In the genomic region with DNA sequence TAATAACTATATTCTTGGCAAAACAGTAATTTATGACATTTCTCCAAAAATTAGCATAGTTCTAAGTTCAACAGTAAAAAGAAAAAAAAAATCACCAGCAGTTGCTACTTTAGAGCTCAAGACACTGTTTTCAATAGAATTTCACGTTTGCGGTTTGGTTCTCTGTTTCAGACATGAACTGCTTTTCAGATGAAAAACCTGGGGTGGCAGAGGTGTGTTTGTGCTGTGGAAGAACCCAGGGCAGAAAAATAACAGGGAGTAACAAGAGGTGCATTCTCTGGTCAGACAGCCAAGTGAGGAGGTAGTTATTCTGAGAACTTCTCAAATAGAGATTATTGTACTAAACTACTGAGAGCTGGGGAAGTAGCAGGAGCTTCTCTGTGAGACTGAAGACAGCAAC, we compare ENCODE assay signal across 31 cellular contexts. TPM values are rescaled to one million over a fixed set of nuclear protein-coding genes. Genes with fewer than 3 reads are reported as not detected.
"Had no signal": no experiment of that assay in that cellular context is flagged by ENCODE, and none has a peak within 500 bp of the region (broad histone marks: within the 10 kb centered on the region; RNA-seq: fewer than 3 reads in every experiment).

No MANE protein-coding gene starts in this region.

- H3K9me3 ChIP-seq: ascending aorta, SJCRH30 had no signal

- FAIRE-seq: TTC549 had no signal

- ATAC-seq: activated CD4-positive, alpha-beta T cell treated with anti-CD3 and anti-CD28 coated beads for 36 hours; Panc1 had no signal

- H3K4me3 ChIP-seq: ascending aorta, cardiac muscle cell, coronary artery, SJCRH30, SK-N-MC had no signal

- H3K27ac Mint-ChIP-seq: activated CD4-positive, alpha-beta memory T cell treated with anti-CD3 and anti-CD28 coated beads for 36 hours; activated CD4-positive, alpha-beta T cell treated with anti-CD3 and anti-CD28 coated beads for 36 hours; activated CD4-positive, alpha-beta T cell treated with anti-CD3 and anti-CD28 coated beads, Interleukin-2, amount 10 ng/mL, durations not matched to agents 7 days and 5 days; activated naive CD4-positive, alpha-beta T cell treated with anti-CD3 and anti-CD28 coated beads, Interleukin-2, amount 10 ng/mL, durations not matched to agents 7 days and 5 days; activated naive CD8-positive, alpha-beta T cell treated with anti-CD3 and anti-CD28 coated beads for 36 hours; activated T-helper 1 cell treated with anti-CD3 and anti-CD28 coated beads, Interleukin-12 subunit alpha, Interleukin-12 subunit beta, Interleukin-2, Interleukin-4 antibody, amounts not matched to agents 30 ng/mL and 10 ng/mL and 1 ng/mL, durations not matched to agents 14 hours and 24 hours and 36 hours; T-helper 2 cell treated with Interferon-gamma antibody and Interleukin-4, amounts not matched to agents 5 μg/mL and 100 μg/mL, for 36 hours had no signal

- H3K27ac ChIP-seq: ascending aorta, cardiac muscle cell, coronary artery, SJCRH30, SK-N-MC had no signal

- H3K4me1 ChIP-seq: ascending aorta, SJCRH30 had no signal

- H3K9me3 Mint-ChIP-seq: activated CD4-positive, alpha-beta memory T cell treated with anti-CD3 and anti-CD28 coated beads for 36 hours; activated CD4-positive, alpha-beta T cell treated with anti-CD3 and anti-CD28 coated beads, Interleukin-2, amount 10 ng/mL, durations not matched to agents 7 days and 5 days; activated naive CD4-positive, alpha-beta T cell treated with anti-CD3 and anti-CD28 coated beads, Interleukin-2, amount 10 ng/mL, durations not matched to agents 7 days and 5 days; activated naive CD8-positive, alpha-beta T cell treated with anti-CD3 and anti-CD28 coated beads for 36 hours; activated T-helper 1 cell treated with anti-CD3 and anti-CD28 coated beads, Interleukin-12 subunit alpha, Interleukin-12 subunit beta, Interleukin-2, Interleukin-4 antibody, amounts not matched to agents 30 ng/mL and 10 ng/mL and 1 ng/mL, durations not matched to agents 14 hours and 24 hours and 36 hours; T-helper 2 cell treated with Interferon-gamma antibody and Interleukin-4, amounts not matched to agents 5 μg/mL and 100 μg/mL, for 36 hours had no signal

- H3K27me3 Mint-ChIP-seq: activated CD4-positive, alpha-beta memory T cell treated with anti-CD3 and anti-CD28 coated beads for 36 hours; activated CD4-positive, alpha-beta T cell treated with anti-CD3 and anti-CD28 coated beads for 36 hours; activated CD4-positive, alpha-beta T cell treated with anti-CD3 and anti-CD28 coated beads, Interleukin-2, amount 10 ng/mL, durations not matched to agents 7 days and 5 days; activated naive CD4-positive, alpha-beta T cell treated with anti-CD3 and anti-CD28 coated beads, Interleukin-2, amount 10 ng/mL, durations not matched to agents 7 days and 5 days; activated naive CD8-positive, alpha-beta T cell treated with anti-CD3 and anti-CD28 coated beads for 36 hours had no signal

- H3K4me1 Mint-ChIP-seq: activated CD4-positive, alpha-beta T cell treated with anti-CD3 and anti-CD28 coated beads, Interleukin-2, amount 10 ng/mL, durations not matched to agents 7 days and 5 days; activated naive CD4-positive, alpha-beta T cell treated with anti-CD3 and anti-CD28 coated beads, Interleukin-2, amount 10 ng/mL, durations not matched to agents 7 days and 5 days had no signal

- H3K4me3 Mint-ChIP-seq: activated CD4-positive, alpha-beta memory T cell treated with anti-CD3 and anti-CD28 coated beads for 36 hours; activated CD4-positive, alpha-beta T cell treated with anti-CD3 and anti-CD28 coated beads for 36 hours; activated CD4-positive, alpha-beta T cell treated with anti-CD3 and anti-CD28 coated beads, Interleukin-2, amount 10 ng/mL, durations not matched to agents 7 days and 5 days; activated naive CD4-positive, alpha-beta T cell treated with anti-CD3 and anti-CD28 coated beads, Interleukin-2, amount 10 ng/mL, durations not matched to agents 7 days and 5 days; activated naive CD8-positive, alpha-beta T cell treated with anti-CD3 and anti-CD28 coated beads for 36 hours; activated T-helper 1 cell treated with anti-CD3 and anti-CD28 coated beads, Interleukin-12 subunit alpha, Interleukin-12 subunit beta, Interleukin-2, Interleukin-4 antibody, amounts not matched to agents 30 ng/mL and 10 ng/mL and 1 ng/mL, durations not matched to agents 14 hours and 24 hours and 36 hours; T-helper 2 cell treated with Interferon-gamma antibody and Interleukin-4, amounts not matched to agents 5 μg/mL and 100 μg/mL, for 36 hours had no signal

- DNase-seq: activated CD4-positive, alpha-beta memory T cell treated with anti-CD3 and anti-CD28 coated beads for 36 hours; activated CD4-positive, alpha-beta T cell treated with anti-CD3 and anti-CD28 coated beads for 36 hours; activated CD4-positive, alpha-beta T cell treated with anti-CD3 and anti-CD28 coated beads, Interleukin-2, amount 10 ng/mL, durations not matched to agents 7 days and 5 days; activated CD8-positive, alpha-beta memory T cell treated with anti-CD3 and anti-CD28 coated beads, Interleukin-2, amount 50 U/mL, for 4 hours; activated naive CD4-positive, alpha-beta T cell treated with anti-CD3 and anti-CD28 coated beads, Interleukin-2, amount 10 ng/mL, durations not matched to agents 7 days and 5 days; activated naive CD8-positive, alpha-beta T cell treated with anti-CD3 and anti-CD28 coated beads for 36 hours; activated T-cell treated with anti-CD3 and anti-CD28 coated beads for 4 hours; amygdala; Karpas-422; NCI-H1048; NCI-H1105 treated with DMSO at 0.1 percent for 48 hours; NCI-H1436; NCI-H1694 treated with DMSO at 0.1 percent for 48 hours; NCI-H2029; NCI-H510A; NCI-H526; NCI-H748 treated with DMSO at 0.1 percent for 48 hours; SHP77; SJCRH30 had no signal

- H3K27me3 ChIP-seq: ascending aorta, cardiac muscle cell, SJCRH30 had no signal

RNA-seq across cellular contexts. Expression of a gene that starts 12.3 kb away (rescaled TPM):
- total RNA-seq: activated CD4-positive, alpha-beta memory T cell treated with anti-CD3 and anti-CD28 coated beads for 36 hours; activated CD4-positive, alpha-beta T cell treated with anti-CD3 and anti-CD28 coated beads, Interleukin-2, amount 10 ng/mL, durations not matched to agents 7 days and 5 days; activated naive CD8-positive, alpha-beta T cell treated with anti-CD3 and anti-CD28 coated beads for 36 hours; activated T-helper 1 cell treated with anti-CD3 and anti-CD28 coated beads, Interleukin-12 subunit alpha, Interleukin-12 subunit beta, Interleukin-2, Interleukin-4 antibody, amounts not matched to agents 30 ng/mL and 10 ng/mL and 1 ng/mL, durations not matched to agents 14 hours and 24 hours and 36 hours; ascending aorta; cardiac muscle cell; MCF 10A; OCI-LY7; RPMI7951; SJCRH30; T-helper 1 cell treated with Interleukin-12 subunit alpha and Interleukin-12 subunit beta and Interleukin-4 antibody, amounts not matched to agents 30 ng/mL and 1 ng/mL, for 36 hours had no signal
- polyA plus RNA-seq: cardiac muscle cell had no signal
